Comparison of ENCODE assay signal across 15 cellular contexts in genomic region chr9:90394866-90395265, GRCh38.
DNase-seq lines count a peak whose midpoint lies in the region; TF ChIP-seq lines count a peak whose summit lies in the region.
"Had no signal": no experiment of that assay in that cellular context is flagged by ENCODE, and none has a peak within 500 bp of the region (broad histone marks: within the 10 kb centered on the region; RNA-seq: fewer than 3 reads in every experiment).

No MANE protein-coding gene starts in this region.

- H3K4me1 Mint-ChIP-seq in Calu3 (ENCODE audit: low read depth, unreplicated experiment) (peaks cover 37% of the 10 kb centered on the region), chondrocyte (ENCODE audit: low read depth) (peaks cover 33% of the 10 kb centered on the region), Caco-2 (ENCODE audit: low read depth, unreplicated experiment) (no peaks in the 10 kb centered on the region)
- H3K4me1 Mint-ChIP-seq: CD14-positive monocyte, GM23338 had no signal

- H3K79me2 ChIP-seq in smooth muscle cell (ENCODE audit: low read depth), result no peaks in the 10 kb centered on the region

- 48% methylated on average over 3 of the region's 3 CpGs for WGBS in smooth muscle cell (ENCODE audit: low lambda C conversion rate)

- H3K9me3 ChIP-seq in smooth muscle cell (replicated peaks; ENCODE audit: low read depth) (no peaks in the 10 kb centered on the region), HAP-1 (no peaks in the 10 kb centered on the region), Caco-2 (no peaks in the 10 kb centered on the region), right atrium auricular region (no peaks in the 10 kb centered on the region)

- no peak overlapping the region for H3K4me3 ChIP-seq in smooth muscle cell
- no peak overlapping the region for H3K4me3 ChIP-seq in HAP-1
- no peak overlapping the region for H3K4me3 ChIP-seq in Caco-2 (ENCODE audit: low read depth, low read length)
- H3K4me3 ChIP-seq in right atrium auricular region, result no peak overlapping the region
- H3K4me3 ChIP-seq: GM23338 had no signal

- no peak overlapping the region for H3K9ac ChIP-seq in smooth muscle cell (ENCODE audit: low read depth)

- intact Hi-C loops in Calu3 (cut with micrococcal nuclease; ENCODE audit: unreplicated experiment), result loop anchor here (10.0 kb wide), 1 partner anchor 60 kb away; no protein-coding TSS in a partner anchor
- intact Hi-C loops in Caco-2 (cut with micrococcal nuclease; ENCODE audit: unreplicated experiment), result no loop called here

- no peaks in the 10 kb centered on the region for H3K36me3 ChIP-seq in smooth muscle cell (ENCODE audit: low read depth)
- H3K36me3 ChIP-seq in HAP-1 (replicated peaks), result no peaks in the 10 kb centered on the region
- H3K36me3 ChIP-seq in Caco-2 (ENCODE audit: control insufficient read depth, insufficient read depth, low read length), result no peaks in the 10 kb centered on the region
- H3K36me3 ChIP-seq in right atrium auricular region, result no peaks in the 10 kb centered on the region

- CTCF ChIA-PET in Calu3 (lab: Charles Lee), result interaction anchor here (1.0 kb wide), 1 partner anchor 361 kb away, joined by 3 read pairs; no protein-coding TSS in a partner anchor
- CTCF ChIA-PET in Caco-2 (lab: Charles Lee), result no interaction called here

- no peak for DNase-seq in Calu3
- DNase-seq in chondrocyte (ENCODE audit: low spot score), result no peak
- peak; percentile 87 for DNase-seq in kidney tubule cell (ENCODE audit: low spot score)
- DNase-seq in smooth muscle cell (lab: John Stamatoyannopoulos, UW; ENCODE audit: unreplicated experiment), result no peak
- no peak for DNase-seq in HAP-1 (ENCODE audit: low spot score in 2 of 2)
- DNase-seq in Caco-2, result no peak
- DNase-seq in right atrium auricular region (ENCODE audit: low spot score), result no peak
- DNase-seq: CD8-positive, alpha-beta T cell; COR-L47; DMS 273 treated with DMSO at 0.1 percent for 48 hours; DMS79; H7 had no signal

- H3K36me3 Mint-ChIP-seq in Calu3 (ENCODE audit: insufficient read depth, unreplicated experiment) (peaks cover 9% of the 10 kb centered on the region), chondrocyte (ENCODE audit: low read depth) (no peaks in the 10 kb centered on the region), Caco-2 (ENCODE audit: insufficient read depth, unreplicated experiment) (no peaks in the 10 kb centered on the region)
- H3K36me3 Mint-ChIP-seq: CD14-positive monocyte; CD8-positive, alpha-beta T cell had no signal

- in situ Hi-C loops in HAP-1 (cut with MboI; ENCODE audit: low sequenced_read_pairs), result no loop called here

- no peaks in the 10 kb centered on the region for H3K27me3 Mint-ChIP-seq in Calu3 (ENCODE audit: unreplicated experiment)
- no peaks in the 10 kb centered on the region for H3K27me3 Mint-ChIP-seq in chondrocyte (ENCODE audit: low read depth)
- no peaks in the 10 kb centered on the region for H3K27me3 Mint-ChIP-seq in Caco-2 (ENCODE audit: insufficient read depth, unreplicated experiment)

- H3K27ac Mint-ChIP-seq in Calu3 (ENCODE audit: unreplicated experiment), result peak overlapping the region; percentile 98
- peak overlapping the region; percentile 87 for H3K27ac Mint-ChIP-seq in chondrocyte (ENCODE audit: unreplicated experiment)
- H3K27ac Mint-ChIP-seq in Caco-2 (ENCODE audit: unreplicated experiment), result no peak overlapping the region
- H3K27ac Mint-ChIP-seq: CD14-positive monocyte; CD8-positive, alpha-beta T cell; GM23338 had no signal

- TF ChIP-seq CTCF in Calu3 (IDR thresholded peaks at IDR 0.05; ENCODE audit: unreplicated experiment) (no peak), chondrocyte (IDR thresholded peaks at IDR 0.05) (no peak), smooth muscle cell (IDR thresholded peaks at IDR 0.05; ENCODE audit: borderline replicate concordance, insufficient read depth, poor library complexity, severe bottlenecking) (no peak), Caco-2 (IDR thresholded peaks at IDR 0.05; ENCODE audit: insufficient read depth in 1 of 2, low read depth in 1 of 2, low read length in 1 of 2, severe bottlenecking in 1 of 2, unreplicated experiment in 1 of 2) (no peak), right atrium auricular region (IDR thresholded peaks at IDR 0.05) (no peak)

- BruUV-seq in Calu3 (replicated peaks; lab: Mats Ljungman, UMichigan) (no TSS peak), Caco-2 (replicated peaks; lab: Mats Ljungman, UMichigan) (no TSS peak)

- H3K9me3 Mint-ChIP-seq in Calu3 (ENCODE audit: low read depth, unreplicated experiment) (peaks cover 3% of the 10 kb centered on the region), chondrocyte (ENCODE audit: low read depth) (no peaks in the 10 kb centered on the region), Caco-2 (ENCODE audit: unreplicated experiment) (no peaks in the 10 kb centered on the region)
- H3K9me3 Mint-ChIP-seq: CD8-positive, alpha-beta T cell; GM23338 had no signal

- POLR2A ChIA-PET in Caco-2 (lab: Charles Lee), result no interaction called here

- no peak overlapping the region for H3K4me2 ChIP-seq in smooth muscle cell
- H3K4me2 ChIP-seq: GM23338 had no signal

- no peaks in the 10 kb centered on the region for H3F3A ChIP-seq in smooth muscle cell (ENCODE audit: low read depth)

- H4K20me1 ChIP-seq in smooth muscle cell (ENCODE audit: low read depth), result no peaks in the 10 kb centered on the region

- H3K27me3 ChIP-seq in smooth muscle cell (ENCODE audit: low read depth) (no peaks in the 10 kb centered on the region), HAP-1 (ENCODE audit: low read depth) (no peaks in the 10 kb centered on the region), Caco-2 (replicated peaks; ENCODE audit: control insufficient read depth, insufficient read depth, low read length) (no peaks in the 10 kb centered on the region), right atrium auricular region (no peaks in the 10 kb centered on the region)

- no peak overlapping the region for H2AFZ ChIP-seq in smooth muscle cell (ENCODE audit: low read depth)
- H2AFZ ChIP-seq: GM23338 had no signal

- H3K4me1 ChIP-seq in smooth muscle cell (ENCODE audit: low read depth) (no peaks in the 10 kb centered on the region), HAP-1 (no peaks in the 10 kb centered on the region), Caco-2 (peaks cover 9% of the 10 kb centered on the region; the same call in 1 of the 2 replicates), right atrium auricular region (no peaks in the 10 kb centered on the region)

- H3K27ac ChIP-seq in smooth muscle cell (ENCODE audit: low read depth) (peak overlapping the region; percentile 58), right atrium auricular region (no peak overlapping the region)
- H3K27ac ChIP-seq: HL-60 had no signal

- H3K4me3 Mint-ChIP-seq in Calu3 (ENCODE audit: low read depth, unreplicated experiment) (no peak overlapping the region), chondrocyte (ENCODE audit: unreplicated experiment) (no peak overlapping the region), Caco-2 (ENCODE audit: unreplicated experiment) (no peak overlapping the region)
- H3K4me3 Mint-ChIP-seq: CD14-positive monocyte; CD8-positive, alpha-beta T cell; GM23338 had no signal
